ENCODE assay signal across 8 cellular contexts in the genomic region with DNA sequence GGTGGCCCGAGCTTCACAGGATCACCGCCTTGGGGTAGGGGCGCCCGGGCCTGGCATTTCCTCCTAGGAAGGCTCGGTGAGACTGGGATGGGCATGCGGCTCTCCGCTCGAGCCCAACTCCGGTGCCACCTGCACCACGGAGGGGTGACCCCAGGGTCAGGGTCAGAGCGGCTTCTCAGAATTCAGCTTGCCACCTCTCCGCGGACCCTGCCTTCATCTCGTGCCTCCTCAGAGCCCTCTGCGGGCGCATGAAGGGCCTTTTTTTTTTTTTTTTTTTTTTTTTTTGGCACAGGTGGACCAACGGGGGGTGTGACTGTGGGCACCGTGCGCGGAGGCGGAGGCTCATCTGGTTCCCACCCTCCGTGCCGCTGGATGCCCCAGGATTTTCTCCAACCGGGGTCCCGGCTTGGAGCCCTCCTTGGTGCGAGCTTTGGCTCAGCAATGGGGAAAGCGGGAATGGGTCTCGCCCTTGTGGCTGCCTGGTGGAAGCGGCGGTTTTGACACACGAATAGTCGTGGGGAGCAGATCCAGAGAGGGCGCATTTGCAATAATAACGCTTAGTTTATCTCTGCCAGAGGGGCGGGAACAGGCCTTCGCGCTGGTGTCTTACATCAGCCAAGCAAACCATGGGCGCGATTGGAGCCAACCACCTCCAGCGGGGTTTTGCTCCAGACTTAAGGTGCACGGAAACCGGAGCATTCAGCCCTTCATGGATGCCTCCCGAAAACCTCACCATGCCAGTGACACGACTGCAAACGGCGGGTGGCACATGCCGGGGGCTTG. TPM values are rescaled to one million over a fixed set of nuclear protein-coding genes. Genes with fewer than 3 reads are reported as not detected.
DNase-seq lines count a peak whose midpoint lies in the region; ATAC-seq and TF ChIP-seq lines count a peak whose summit lies in the region.

No MANE protein-coding gene starts in this region.

- H3K27ac Mint-ChIP-seq in CD8-positive, alpha-beta memory T cell, result peak overlapping the region in 2 of 8 donors; percentile 39 to 75
- no peak overlapping the region for H3K27ac Mint-ChIP-seq in natural killer cell

- CTCF ChIA-PET in CD8-positive, alpha-beta memory T cell (lab: Charles Lee), result no interaction called here

- no peak overlapping the region for H3K4me3 ChIP-seq in CD8-positive, alpha-beta memory T cell (ENCODE audit: low read length)

- H3K36me3 ChIP-seq in CD8-positive, alpha-beta memory T cell (ENCODE audit: insufficient read depth, low read length), result no peaks in the 10 kb centered on the region

- peaks cover 56 to 75% of the 10 kb centered on the region in 2 donors for H3K27me3 Mint-ChIP-seq in CD8-positive, alpha-beta memory T cell
- peaks cover 43 to 56% of the 10 kb centered on the region in 2 donors for H3K27me3 Mint-ChIP-seq in natural killer cell (ENCODE audit: low read depth in 2 of 2)

- peaks cover 0 to 9% (median 4%) of the 10 kb centered on the region in 3 donors for H3K36me3 Mint-ChIP-seq in CD8-positive, alpha-beta memory T cell
- no peaks in the 10 kb centered on the region for H3K36me3 Mint-ChIP-seq in natural killer cell

- peaks cover 38% of the 10 kb centered on the region for H3K4me1 ChIP-seq in CD8-positive, alpha-beta memory T cell (ENCODE audit: insufficient read depth, low read length)

- POLR2A ChIA-PET in CD8-positive, alpha-beta memory T cell (lab: Charles Lee), result interaction anchor here (0.6 kb wide), 1 partner anchor 328 kb away, joined by 4 read pairs; no protein-coding TSS in a partner anchor

- H3K4me1 Mint-ChIP-seq in CD8-positive, alpha-beta memory T cell, result peaks cover 24 to 49% (median 33%) of the 10 kb centered on the region in 3 donors
- peaks cover 16 to 31% of the 10 kb centered on the region in 2 donors for H3K4me1 Mint-ChIP-seq in natural killer cell

- intact Hi-C loops in natural killer cell (cut with micrococcal nuclease), result no loop called here

- H3K27ac ChIP-seq in CD8-positive, alpha-beta memory T cell (ENCODE audit: low read depth, low read length), result peak overlapping the region; percentile 80

- H3K9me3 ChIP-seq in CD8-positive, alpha-beta memory T cell (ENCODE audit: low read length), result no peaks in the 10 kb centered on the region

- no peak for TF ChIP-seq CTCF in natural killer cell (IDR thresholded peaks at IDR 0.05)

- peaks cover 0 to 11% (median 2%) of the 10 kb centered on the region in 5 donors for H3K9me3 Mint-ChIP-seq in CD8-positive, alpha-beta memory T cell
- H3K9me3 Mint-ChIP-seq in natural killer cell, result no peaks in the 10 kb centered on the region

- peaks cover 52% of the 10 kb centered on the region for H3K27me3 ChIP-seq in CD8-positive, alpha-beta memory T cell (ENCODE audit: insufficient read depth, low read length, poor library complexity, severe bottlenecking)

- ATAC-seq in GM21723 (IDR thresholded peaks at IDR 0.05; ENCODE audit: unreplicated experiment), result no peak
- no peak for ATAC-seq in HG03342 (IDR thresholded peaks at IDR 0.05; ENCODE audit: unreplicated experiment)
- no peak for ATAC-seq in natural killer cell

- no peak for DNase-seq in CD8-positive, alpha-beta memory T cell
- peak; percentile 53 for DNase-seq in HuH-7.5 (ENCODE audit: low spot score)
- DNase-seq in SKM-1 treated with dmso at 0.1 percent for 144 hours (lab: John Stamatoyannopoulos, UW; ENCODE audit: unreplicated experiment), result peak; percentile 70
- peak; percentile 90 for DNase-seq in fibroblast of gingiva (ENCODE audit: low read depth)
- peak; percentile 79 for DNase-seq in myocyte (ENCODE audit: low read depth)
- DNase-seq in natural killer cell, result no peak

- H3K4me3 Mint-ChIP-seq in CD8-positive, alpha-beta memory T cell, result peak overlapping the region in 2 of 7 donors; percentile 12 to 14
- no peak overlapping the region for H3K4me3 Mint-ChIP-seq in natural killer cell

RNA-seq across cellular contexts. Expression of gene TNRC18, which starts 5.0 kb away (rescaled TPM):
- 10 to 100 TPM; 44.7 to 47.4 TPM for total RNA-seq in CD8-positive, alpha-beta memory T cell
- polyA plus RNA-seq in CD8-positive, alpha-beta memory T cell, result 2.1 TPM
- total RNA-seq in myocyte, result 27.7 and 32.3 TPM in 2 replicates
- 68.9 TPM for polyA plus RNA-seq in myocyte (2012)
- total RNA-seq in natural killer cell, result 100 to 1,000 TPM; 111 to 127 (median 124) TPM

Comparison
In these comparisons a context has a peak if more than half of its experiments do, and no peak if none do; other contexts are left out.
1. DNase-seq: peak in HuH-7.5 (single experiment), SKM-1 treated with dmso at 0.1 percent for 144 hours (single experiment), fibroblast of gingiva (single experiment) and myocyte (single experiment); none in CD8-positive, alpha-beta memory T cell (0 of 5) and natural killer cell (single experiment).